8 cellular contexts compared by ENCODE assay signal in the genomic region with DNA sequence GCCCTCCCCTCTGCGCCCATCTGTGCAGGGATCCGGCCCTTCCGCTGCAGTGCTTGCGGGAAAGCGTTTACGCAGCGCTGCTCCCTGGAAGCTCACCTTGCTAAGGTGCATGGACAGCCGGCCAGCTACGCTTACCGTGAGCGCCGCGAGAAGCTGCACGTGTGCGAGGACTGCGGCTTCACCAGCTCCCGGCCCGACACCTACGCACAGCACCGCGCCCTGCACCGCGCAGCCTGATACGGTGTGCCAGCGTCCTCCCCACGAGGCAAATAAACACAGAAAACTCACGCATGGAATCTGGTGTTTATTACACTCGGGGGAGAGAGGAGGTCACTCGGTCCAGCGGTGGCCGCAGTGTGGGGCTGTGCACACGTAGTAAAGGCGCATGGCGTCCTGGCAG. TPM values are rescaled to one million over a fixed set of nuclear protein-coding genes. Genes with fewer than 3 reads are reported as not detected.
DNase-seq lines count a peak whose midpoint lies in the region; ATAC-seq and TF ChIP-seq lines count a peak whose summit lies in the region.

No MANE protein-coding gene starts in this region.

- H3K9me3 ChIP-seq in MG63: no peaks in the 10 kb centered on the region

- no peak for ATAC-seq in HG03025 (IDR thresholded peaks at IDR 0.05; ENCODE audit: low FRiP score, unreplicated experiment)
- ATAC-seq in HG03039 (IDR thresholded peaks at IDR 0.05; ENCODE audit: unreplicated experiment): no peak

- peak overlapping the region; percentile 84 for H3K4me3 ChIP-seq in MG63

- H3K9me3 Mint-ChIP-seq in CD14-positive monocyte: no peaks in the 10 kb centered on the region
- no peaks in the 10 kb centered on the region for H3K9me3 Mint-ChIP-seq in nephron progenitor cell

- no peak for TF ChIP-seq CTCF in CD14-positive monocyte (IDR thresholded peaks at IDR 0.05)
- no peak for TF ChIP-seq CTCF in nephron progenitor cell (IDR thresholded peaks at IDR 0.05)
- TF ChIP-seq CTCF in GM20000 (IDR thresholded peaks at IDR 0.05; ENCODE audit: extremely low read depth, missing control alignments): no peak

- H3K27me3 Mint-ChIP-seq in CD14-positive monocyte (ENCODE audit: low read depth in 3 of 3): peaks cover 0 to 7% (median 0%) of the 10 kb centered on the region in 3 donors
- peaks cover 16% of the 10 kb centered on the region for H3K27me3 Mint-ChIP-seq in nephron progenitor cell (ENCODE audit: low read depth, poor library complexity)

- H3K4me1 Mint-ChIP-seq in CD14-positive monocyte: peaks cover 26% of the 10 kb centered on the region
- peaks cover 42% of the 10 kb centered on the region for H3K4me1 Mint-ChIP-seq in nephron progenitor cell

- intact Hi-C loops in CD14-positive monocyte (cut with micrococcal nuclease): loop anchor here (5.0 to 10.0 kb wide), 5 partner anchors 56 to 571 kb away; partner anchors contain the start of genes HCST (in 1 of the 2), HSPB6 (in 1 of the 2), NFKBID (in 1 of the 2) and PROSER3 (in 1 of the 2)

- peaks cover 43% of the 10 kb centered on the region for H3K36me3 ChIP-seq in MG63

- H3K27me3 ChIP-seq in MG63: no peaks in the 10 kb centered on the region

- H3K27ac Mint-ChIP-seq in CD14-positive monocyte (no peak overlapping the region), nephron progenitor cell (no peak overlapping the region)

- H3K27ac ChIP-seq in cingulate gyrus (ENCODE audit: low read depth, low read length): peak overlapping the region; percentile 95

- DNase-seq in CD14-positive monocyte (ENCODE audit: low spot score) (no peak), MG63 (no peak), nephron progenitor cell (no peak), Ammon's horn (ENCODE audit: low spot score) (no peak), GM20000 (ENCODE audit: low spot score) (no peak)

- peak overlapping the region; percentile 89 to 94 for H3K4me3 Mint-ChIP-seq in CD14-positive monocyte
- peak overlapping the region; percentile 98 for H3K4me3 Mint-ChIP-seq in nephron progenitor cell

- peaks cover 33% of the 10 kb centered on the region in 2 donors for H3K36me3 Mint-ChIP-seq in CD14-positive monocyte
- peaks cover 33% of the 10 kb centered on the region for H3K36me3 Mint-ChIP-seq in nephron progenitor cell (ENCODE audit: low read depth)

RNA-seq across cellular contexts. Expression of gene POLR2I, which starts 1.2 kb away (rescaled TPM):
- polyA plus RNA-seq in CD14-positive monocyte: 10 to 100 TPM; 57.9 to 73.9 TPM
- total RNA-seq in MG63 (2014; rRNA removed; shearing (Covaris generic); ENCODE audit: low replicate concordance): 94.2 and 101 TPM in 2 replicates

RNA-seq across cellular contexts. Expression of gene TBCB, which starts 1.8 kb away (rescaled TPM):
- polyA plus RNA-seq in CD14-positive monocyte: 100 to 1,000 TPM; 178 to 233 TPM
- 453 and 520 TPM in 2 replicates for total RNA-seq in MG63 (2014; rRNA removed; shearing (Covaris generic); ENCODE audit: low replicate concordance)

RNA-seq across cellular contexts. Expression of gene OVOL3, which starts 2.5 kb away (rescaled TPM):
- not detected for polyA plus RNA-seq in CD14-positive monocyte
- not detected in 2 replicates for total RNA-seq in MG63 (2014; rRNA removed; shearing (Covaris generic); ENCODE audit: low replicate concordance)

RNA-seq across cellular contexts. Expression of gene CAPNS1, which starts 26.4 kb away (rescaled TPM):
- 100 to 1,000 TPM; 239 to 282 TPM for polyA plus RNA-seq in CD14-positive monocyte
- 415 and 505 TPM in 2 replicates for total RNA-seq in MG63 (2014; rRNA removed; shearing (Covaris generic); ENCODE audit: low replicate concordance)

RNA-seq across cellular contexts. Expression of gene COX7A1, which starts 38.8 kb away (rescaled TPM):
- polyA plus RNA-seq in CD14-positive monocyte: not detected
- not detected in 2 replicates for total RNA-seq in MG63 (2014; rRNA removed; shearing (Covaris generic); ENCODE audit: low replicate concordance)
